Comparison of ENCODE assay signal across 8 cellular contexts in genomic region chr6:28953039-28953872, GRCh38. TPM values are rescaled to one million over a fixed set of nuclear protein-coding genes. Genes with fewer than 3 reads are reported as not detected.
DNase-seq lines count a peak whose midpoint lies in the region; ATAC-seq, FAIRE-seq and TF ChIP-seq lines count a peak whose summit lies in the region.

No MANE protein-coding gene starts in this region.

- H3K79me1 ChIP-seq in H1 (ENCODE audit: low read depth, low read length), result no peaks in the 10 kb centered on the region

- no peak for TF ChIP-seq POLR2A in H1 (IDR thresholded peaks at IDR 0.05; ENCODE audit: control extremely low read depth in 1 of 2, low read depth in 2 of 2, low read length in 2 of 2)

- peak overlapping the region in 3 of 4 experiments; percentile 25 to 61 (median 34); a peak in 5 of 7 replicates for H3K9ac ChIP-seq in H1 (replicated peaks in 1 of 4; ENCODE audit: extremely low read depth in 1 of 4, low read depth in 3 of 4, low read length in 3 of 4)

- TF ChIP-seq CTCF in DOHH2 (IDR thresholded peaks at IDR 0.05; ENCODE audit: low read depth, low read length, poor library complexity, severe bottlenecking) (no peak), H1 (IDR thresholded peaks at IDR 0.05; ENCODE audit: control extremely low read depth in 1 of 3, insufficient read depth in 1 of 3, low read depth in 1 of 3, low read length in 3 of 3) (no peak), mucosa of descending colon (IDR thresholded peaks at IDR 0.05) (no peak)

- H3K36me3 ChIP-seq in DOHH2 (ENCODE audit: control insufficient read depth, low read length) (no peaks in the 10 kb centered on the region), H1 (ENCODE audit: control insufficient read depth in 2 of 4, insufficient read depth in 4 of 4, low read length in 3 of 4) (no peaks in the 10 kb centered on the region), mucosa of descending colon (ENCODE audit: low read depth) (no peaks in the 10 kb centered on the region)

- H2BK20ac ChIP-seq in H1 (ENCODE audit: low read length), result no peak overlapping the region

- no peak overlapping the region for H4K5ac ChIP-seq in H1 (ENCODE audit: insufficient read length, low read depth, low read length)

- intact Hi-C loops in mucosa of descending colon (cut with DNase I, micrococcal nuclease), result no loop called here

- no peak overlapping the region for H2AK5ac ChIP-seq in H1 (ENCODE audit: low read depth, low read length)

- no peak overlapping the region for H3K14ac ChIP-seq in H1 (ENCODE audit: insufficient read length)

- H2BK5ac ChIP-seq in H1 (ENCODE audit: low read depth, low read length), result no peak overlapping the region

- peaks cover 3% of the 10 kb centered on the region; the same call in 1 of the 2 replicates for H3F3A ChIP-seq in DOHH2 (ENCODE audit: control insufficient read depth, insufficient read depth)

- peak overlapping the region; percentile 97 for H2AFZ ChIP-seq in H1 (ENCODE audit: low read length)

- no peak overlapping the region for H2BK120ac ChIP-seq in H1 (replicated peaks; ENCODE audit: low read depth, low read length)

- TF ChIP-seq RAD21 in H1 (IDR thresholded peaks at IDR 0.05 in 1 of 2, conservative IDR thresholded peaks at IDR 0.05 in 1 of 2; ENCODE audit: low read depth in 2 of 2, low read length in 2 of 2), result no peak

- peaks cover 5% of the 10 kb centered on the region for H3K23me2 ChIP-seq in H1 (ENCODE audit: low read depth, low read length)

- ATAC-seq in HG02852 (IDR thresholded peaks at IDR 0.05; ENCODE audit: unreplicated experiment) (peak; percentile 47), mucosa of descending colon (peak; percentile 76), HG03025 (IDR thresholded peaks at IDR 0.05; ENCODE audit: low FRiP score, unreplicated experiment) (no peak)

- no peak overlapping the region for H3K56ac ChIP-seq in H1 (replicated peaks; ENCODE audit: insufficient read length, low read depth, low read length)

- H3K9me3 ChIP-seq in DOHH2 (ENCODE audit: control insufficient read depth, insufficient read depth, low read length) (no peaks in the 10 kb centered on the region), H1 (ENCODE audit: insufficient read depth in 2 of 2, low read depth in 1 of 2, low read length in 1 of 2) (peaks cover 0 to 7% of the 10 kb centered on the region in 2 experiments; a peak in 1 of 4 replicates), mucosa of descending colon (no peaks in the 10 kb centered on the region)

- peak; percentile 13 for FAIRE-seq in H1 (lab: Jason Lieb, UNC)

- H3K4me3 ChIP-seq in DOHH2 (ENCODE audit: low read length) (peak overlapping the region; percentile 76), H1 (ENCODE audit: extremely low read depth in 1 of 4, insufficient read depth in 2 of 4, low read depth in 3 of 4, low read length in 4 of 4) (peak overlapping the region; percentile 86 to 95 (median 88)), mucosa of descending colon (no peak overlapping the region)

- no peak overlapping the region for H2BK12ac ChIP-seq in H1 (ENCODE audit: low read depth, low read length)

- H4K20me1 ChIP-seq in DOHH2 (ENCODE audit: control insufficient read depth, insufficient read depth, low read depth, low read length) (no peaks in the 10 kb centered on the region), H1 (replicated peaks in 1 of 2; ENCODE audit: control insufficient read depth in 1 of 2, insufficient read depth in 2 of 2, low read length in 2 of 2) (no peaks in the 10 kb centered on the region)

- H2BK15ac ChIP-seq in H1 (ENCODE audit: low read length), result no peak overlapping the region

- WGBS in H1 (ENCODE audit: extremely low coverage in 1 of 2, insufficient coverage in 1 of 2, insufficient read length in 1 of 2, insufficient replicate concordance in 2 of 2, low coverage in 1 of 2, low lambda C conversion rate in 2 of 2, missing lambda C conversion rate in 1 of 2), 2 experiments, result 12% methylated on average over 26 of the region's 26 CpGs; no CpG with 5 or more reads in 1 of the 2 experiments

- H3K4me2 ChIP-seq in DOHH2 (ENCODE audit: low read length) (peak overlapping the region; percentile 88), H1 (ENCODE audit: insufficient read depth in 1 of 2, low read depth in 2 of 2, low read length in 2 of 2) (peak overlapping the region; percentile 79 to 87)

- CTCF ChIA-PET in H1 (lab: Charles Lee; ENCODE audit: partially characterized antibody), result interaction anchor here (1.0 kb wide), 1 partner anchor 8 kb away, joined by 3 read pairs; no protein-coding TSS in a partner anchor

- DNase-seq in NCI-H526 treated with DMSO at 0.1 percent for 48 hours (lab: John Stamatoyannopoulos, UW) (peak; percentile 47), H1 (ENCODE audit: low read depth in 1 of 2, low spot score in 2 of 2) (peak; percentile 41 to 81), mucosa of descending colon (peak in 2 of 3 donors; percentile 50 to 55)
- peak; percentile 67 to 77 for DNase-seq in activated CD4-positive, alpha-beta T cell treated with anti-CD3 and anti-CD28 coated beads, Interleukin-2, amount 50 U/mL, for 48 hours
- DNase-seq in stimulated activated naive CD4-positive, alpha-beta T cell (lab: John Stamatoyannopoulos, UW), result peak; percentile 44 to 69 (median 48)

- H3K79me2 ChIP-seq in DOHH2 (ENCODE audit: control insufficient read depth, low read length) (no peaks in the 10 kb centered on the region), H1 (ENCODE audit: control insufficient read depth in 1 of 2, insufficient read depth in 2 of 2, low read length in 2 of 2) (no peaks in the 10 kb centered on the region)

- H3K4ac ChIP-seq in H1 (replicated peaks; ENCODE audit: insufficient read length, low read depth, low read length), result no peak overlapping the region

- H3K9me2 ChIP-seq in DOHH2 (replicated peaks; ENCODE audit: control insufficient read depth, low read length), result no peaks in the 10 kb centered on the region

- no peak overlapping the region for H4K8ac ChIP-seq in H1 (ENCODE audit: extremely low read depth, insufficient read depth, low read length)

- no peak overlapping the region for H3K23ac ChIP-seq in H1 (ENCODE audit: insufficient read length)

- H3K18ac ChIP-seq in H1 (ENCODE audit: extremely low read depth, low read length), result no peak overlapping the region

- H4K91ac ChIP-seq in H1 (replicated peaks; ENCODE audit: insufficient read length, low read length), result no peak overlapping the region

- no peak for TF ChIP-seq EP300 in H1 (IDR thresholded peaks at IDR 0.05; ENCODE audit: borderline replicate concordance in 1 of 2, low read depth in 2 of 2, low read length in 2 of 2)

- H3K27ac ChIP-seq in DOHH2 (ENCODE audit: low read depth, low read length), result no peak overlapping the region
- no peak overlapping the region for H3K27ac ChIP-seq in H1 (ENCODE audit: low read depth, low read length)

- POLR2A ChIA-PET in H1 (lab: Charles Lee; ENCODE audit: partially characterized antibody), result interaction anchor here (2.4 kb wide), 1 partner anchor 30 kb away, joined by 8 read pairs; the partner anchor contains the start of gene TRIM27

- H3K4me1 ChIP-seq in DOHH2 (ENCODE audit: control insufficient read depth, low read length) (peaks cover 9% of the 10 kb centered on the region), H1 (replicated peaks in 1 of 4; ENCODE audit: control insufficient read depth in 3 of 4, insufficient read depth in 4 of 4, low read length in 3 of 4) (no peaks in the 10 kb centered on the region), mucosa of descending colon (ENCODE audit: low read depth) (peaks cover 4% of the 10 kb centered on the region)

- H3K27me3 ChIP-seq in DOHH2 (ENCODE audit: control insufficient read depth, low read length) (no peaks in the 10 kb centered on the region), H1 (replicated peaks in 1 of 4; ENCODE audit: control insufficient read depth in 3 of 4, extremely low read depth in 1 of 4, insufficient read depth in 3 of 4, low read length in 3 of 4) (peaks cover 0 to 7% (median 0%) of the 10 kb centered on the region in 4 experiments; a peak in 2 of 7 replicates)

TF ChIP-seq in H1, 55 proteins besides CTCF, POLR2A, EP300 and RAD21 (continues in another document):
- TF ChIP-seq HDAC6 (IDR thresholded peaks at IDR 0.05; ENCODE audit: low read depth, low read length) (no peak), POU5F1 (IDR thresholded peaks at IDR 0.05; ENCODE audit: low read depth, low read length) (0 out of 2 replicates have a peak, but pooled peaks have one; percentile 16), KDM4A (IDR thresholded peaks at IDR 0.05; ENCODE audit: low read depth, low read length, severe bottlenecking) (peak; percentile 46), CEBPB (IDR thresholded peaks at IDR 0.05; ENCODE audit: low read depth, low read length) (peak; percentile 65), TEAD4 (IDR thresholded peaks at IDR 0.05; ENCODE audit: low read depth, low read length) (peak; percentile 70), MAFK (IDR thresholded peaks at IDR 0.05; ENCODE audit: low read depth, low read length) (peak; percentile 80; the same call in 1 of the 2 replicates), SAP30 (IDR thresholded peaks at IDR 0.05; ENCODE audit: insufficient read depth, insufficient replicate concordance, low read length) (peak; percentile 68), HDAC2 (IDR thresholded peaks at IDR 0.05; ENCODE audit: borderline replicate concordance in 1 of 2, low read depth in 2 of 2, low read length in 2 of 2) (peak in 1 of 2 experiments; percentile 22; a peak in 1 of 4 replicates), YY1 (IDR thresholded peaks at IDR 0.05; ENCODE audit: low read depth, low read length) (peak; percentile 90)

RNA-seq across cellular contexts. Expression of gene TRIM27, which starts 29.5 kb away (rescaled TPM):
- 76.4 and 78.9 TPM in 2 replicates for total RNA-seq in H1 (2021; fragmentation: NEBNext Ultra II Directional; extraction: Animal tissue kit (Norgen Biotek cat#: 25700))
- polyA plus RNA-seq in H1 (2011; rRNA removed), result 61.2 and 85.9 TPM in 2 replicates
- polyA plus RNA-seq in H1 (2011; cell fraction: cytosol; rRNA removed), result 67.9 TPM
- polyA plus RNA-seq in H1 (2011; cell fraction: nucleus; rRNA removed), result 84.9 TPM
- 59.9 to 67.2 TPM (median 65.2 TPM) in 4 replicates for polyA plus RNA-seq in H1 (2012, experiment 1 of 2)
- 79.0 TPM for polyA plus RNA-seq in H1 (2012, experiment 2 of 2)
- 44.6 TPM for polyA plus RNA-seq in H1 (2013, experiment 1 of 2)
- 42.9 TPM for polyA plus RNA-seq in H1 (2013, experiment 2 of 2)
- 105 and 114 TPM in 2 replicates for polyA minus RNA-seq in H1 (2011; rRNA and poly(A)+ RNA removed)
- polyA minus RNA-seq in H1 (2011; cell fraction: cytosol; rRNA and poly(A)+ RNA removed), result 70.7 TPM
- 92.8 TPM for polyA minus RNA-seq in H1 (2011; cell fraction: nucleus; rRNA and poly(A)+ RNA removed)
- total RNA-seq in mucosa of descending colon, result 10 to 100 TPM; 33.1 to 37.2 (median 35.5) TPM

RNA-seq across cellular contexts. Expression of gene ZNF311, which starts 51.9 kb away (rescaled TPM):
- 4.2 and 4.3 TPM in 2 replicates for total RNA-seq in H1 (2021; fragmentation: NEBNext Ultra II Directional; extraction: Animal tissue kit (Norgen Biotek cat#: 25700))
- 1.4 and 1.9 TPM in 2 replicates for polyA plus RNA-seq in H1 (2011; rRNA removed)
- 3.1 TPM for polyA plus RNA-seq in H1 (2011; cell fraction: cytosol; rRNA removed)
- 2.4 TPM for polyA plus RNA-seq in H1 (2011; cell fraction: nucleus; rRNA removed)
- 1.9 to 3.4 TPM (median 2.9 TPM) in 4 replicates for polyA plus RNA-seq in H1 (2012, experiment 1 of 2)
- 0.26 TPM for polyA plus RNA-seq in H1 (2012, experiment 2 of 2)
- polyA plus RNA-seq in H1 (2013, experiment 1 of 2), result 2.2 TPM
- 2.0 TPM for polyA plus RNA-seq in H1 (2013, experiment 2 of 2)
- 4.4 and 4.6 TPM in 2 replicates for polyA minus RNA-seq in H1 (2011; rRNA and poly(A)+ RNA removed)
- 1.6 TPM for polyA minus RNA-seq in H1 (2011; cell fraction: cytosol; rRNA and poly(A)+ RNA removed)
- polyA minus RNA-seq in H1 (2011; cell fraction: nucleus; rRNA and poly(A)+ RNA removed), result 5.1 TPM
- 1 to 10 TPM; 1.8 to 2.9 (median 2.6) TPM for total RNA-seq in mucosa of descending colon
